9 cellular contexts compared by ENCODE assay signal in genomic region chr3:32818431-32819085, GRCh38. TPM values are rescaled to one million over a fixed set of nuclear protein-coding genes. Genes with fewer than 3 reads are reported as not detected.
DNase-seq lines count a peak whose midpoint lies in the region; ATAC-seq and TF ChIP-seq lines count a peak whose summit lies in the region.
"Had no signal": no experiment of that assay in that cellular context is flagged by ENCODE, and none has a peak within 500 bp of the region (broad histone marks: within the 10 kb centered on the region; RNA-seq: fewer than 3 reads in every experiment).

No MANE protein-coding gene starts in this region.

- H3F3A ChIP-seq in SK-N-SH (replicated peaks; ENCODE audit: insufficient read depth) (no peaks in the 10 kb centered on the region), smooth muscle cell (ENCODE audit: low read depth) (peaks cover 12% of the 10 kb centered on the region)

- ATAC-seq in SK-N-SH treated with all-trans-retinoic acid at 6 μM for 48 hours: no peak
- ATAC-seq in T-helper 17 cell: no peak
- ATAC-seq in gastroesophageal sphincter: no peak
- ATAC-seq in GM21390 (IDR thresholded peaks at IDR 0.05; ENCODE audit: unreplicated experiment): no peak
- no peak for ATAC-seq in GM21528 (IDR thresholded peaks at IDR 0.05; ENCODE audit: low FRiP score, unreplicated experiment)

- no peak for TF ChIP-seq POLR2A in gastroesophageal sphincter (IDR thresholded peaks at IDR 0.05)

- H3K4me2 ChIP-seq in SK-N-SH: no peak overlapping the region
- H3K4me2 ChIP-seq in smooth muscle cell: peak overlapping the region; percentile 98

- no peak overlapping the region for H2AFZ ChIP-seq in SK-N-SH (ENCODE audit: low read depth)
- peak overlapping the region; percentile 77 for H2AFZ ChIP-seq in smooth muscle cell (ENCODE audit: low read depth)

- H4K20me1 ChIP-seq in SK-N-SH (ENCODE audit: insufficient read depth) (no peaks in the 10 kb centered on the region), smooth muscle cell (ENCODE audit: low read depth) (no peaks in the 10 kb centered on the region)

- H3K27ac ChIP-seq in SK-N-SH (ENCODE audit: low read depth in 2 of 2, low read length in 1 of 2) (no peak overlapping the region), iPS DF 6.9 (ENCODE audit: low read length) (no peak overlapping the region), smooth muscle cell (ENCODE audit: low read depth) (no peak overlapping the region), gastroesophageal sphincter (no peak overlapping the region)

- peaks cover 71% of the 10 kb centered on the region for H3K27me3 ChIP-seq in SK-N-SH (ENCODE audit: insufficient read depth)
- H3K27me3 ChIP-seq in iPS DF 6.9 (ENCODE audit: control insufficient read depth, insufficient read depth, low read length): no peaks in the 10 kb centered on the region
- peaks cover 35% of the 10 kb centered on the region for H3K27me3 ChIP-seq in smooth muscle cell (ENCODE audit: low read depth)
- H3K27me3 ChIP-seq in gastroesophageal sphincter: peaks cover 82% of the 10 kb centered on the region

- peaks cover 37% of the 10 kb centered on the region for H3K27me3 Mint-ChIP-seq in T-helper 17 cell

- no peak for TF ChIP-seq CTCF in SK-N-SH (IDR thresholded peaks at IDR 0.05)
- no peak for TF ChIP-seq CTCF in smooth muscle cell (IDR thresholded peaks at IDR 0.05; ENCODE audit: borderline replicate concordance, insufficient read depth, poor library complexity, severe bottlenecking)
- no peak for TF ChIP-seq CTCF in gastroesophageal sphincter (IDR thresholded peaks at IDR 0.05)

- no peak for TF ChIP-seq RAD21 in SK-N-SH (IDR thresholded peaks at IDR 0.05; ENCODE audit: low read length)

- WGBS in SK-N-SH (ENCODE audit: low lambda C conversion rate): 32% methylated on average over 33 of the region's 88 CpGs
- WGBS in iPS DF 6.9 (ENCODE audit: insufficient coverage, insufficient read length): no CpG with 5 or more reads among the region's 88 CpGs
- 1% methylated on average over 53 of the region's 88 CpGs for WGBS in smooth muscle cell (ENCODE audit: low lambda C conversion rate)
- no CpG with 5 or more reads among the region's 88 CpGs for WGBS in gastroesophageal sphincter (ENCODE audit: low coverage in 1 of 2), 2 donors

- POLR2A ChIA-PET in SK-N-SH (lab: Yijun Ruan, JAX): no interaction called here

- H3K4me3 ChIP-seq in SK-N-SH (ENCODE audit: low read depth in 2 of 2, low read length in 1 of 2) (no peak overlapping the region; a peak in 1 of 4 replicates), iPS DF 6.9 (ENCODE audit: low read length) (peak overlapping the region; percentile 99), smooth muscle cell (peak overlapping the region; percentile 64), gastroesophageal sphincter (peak overlapping the region in 1 of 2 donors; percentile 49)

- H3K36me3 ChIP-seq in SK-N-SH (replicated peaks in 1 of 2; ENCODE audit: control insufficient read depth in 1 of 2, insufficient read depth in 2 of 2, low read length in 1 of 2) (no peaks in the 10 kb centered on the region), iPS DF 6.9 (ENCODE audit: control insufficient read depth, insufficient read depth, low read length) (peaks cover 30% of the 10 kb centered on the region), smooth muscle cell (ENCODE audit: low read depth) (no peaks in the 10 kb centered on the region), gastroesophageal sphincter (no peaks in the 10 kb centered on the region)

- H3K9me2 ChIP-seq in SK-N-SH: no peaks in the 10 kb centered on the region

- peaks cover 12% of the 10 kb centered on the region for H3K4me1 Mint-ChIP-seq in T-helper 17 cell

- peak overlapping the region; percentile 82 for H3K4me3 Mint-ChIP-seq in T-helper 17 cell

- DNase-seq in SK-N-SH: peak; percentile 44
- DNase-seq in T-helper 17 cell: no peak
- DNase-seq in iPS DF 6.9 (ENCODE audit: low read depth, low spot score): no peak
- no peak for DNase-seq in smooth muscle cell (lab: John Stamatoyannopoulos, UW; ENCODE audit: unreplicated experiment)

- CTCF ChIA-PET in SK-N-SH (lab: Yijun Ruan, JAX): no interaction called here

- H3K79me2 ChIP-seq in SK-N-SH (ENCODE audit: insufficient read depth) (no peaks in the 10 kb centered on the region), smooth muscle cell (ENCODE audit: low read depth) (no peaks in the 10 kb centered on the region)

- H3K4me1 ChIP-seq in SK-N-SH (ENCODE audit: control insufficient read depth in 1 of 2, insufficient read depth in 2 of 2, low read depth in 1 of 2, low read length in 1 of 2): no peaks in the 10 kb centered on the region; a peak in 1 of 4 replicates
- peaks cover 2% of the 10 kb centered on the region; the same call in 1 of the 2 replicates for H3K4me1 ChIP-seq in iPS DF 6.9 (ENCODE audit: control insufficient read depth, insufficient read depth, low read length)
- H3K4me1 ChIP-seq in smooth muscle cell (ENCODE audit: low read depth): peaks cover 33% of the 10 kb centered on the region
- H3K4me1 ChIP-seq in gastroesophageal sphincter: peaks cover 0 to 36% (median 17%) of the 10 kb centered on the region in 3 donors

- no peak overlapping the region for H3K27ac Mint-ChIP-seq in T-helper 17 cell

- TF ChIP-seq EP300 in SK-N-SH (IDR thresholded peaks at IDR 0.05; ENCODE audit: borderline replicate concordance in 1 of 2, low read depth in 1 of 2, low read length in 1 of 2) (no peak), gastroesophageal sphincter (IDR thresholded peaks at IDR 0.05) (no peak)

- no peaks in the 10 kb centered on the region for H3K36me3 Mint-ChIP-seq in T-helper 17 cell (ENCODE audit: low read depth)

- H3K9me3 ChIP-seq in SK-N-SH (no peaks in the 10 kb centered on the region), T-helper 17 cell (ENCODE audit: control insufficient read depth, low read length, poor library complexity, severe bottlenecking) (no peaks in the 10 kb centered on the region), iPS DF 6.9 (ENCODE audit: control insufficient read depth, insufficient read depth, low read length) (no peaks in the 10 kb centered on the region), smooth muscle cell (replicated peaks; ENCODE audit: low read depth) (no peaks in the 10 kb centered on the region), gastroesophageal sphincter (no peaks in the 10 kb centered on the region)

- no peak overlapping the region for H3K9ac ChIP-seq in SK-N-SH
- H3K9ac ChIP-seq in smooth muscle cell (ENCODE audit: low read depth): no peak overlapping the region

TF ChIP-seq in SK-N-SH, 30 proteins besides CTCF, POLR2A, EP300 and RAD21 (continues in another document):
- TF ChIP-seq PBX3 (IDR thresholded peaks at IDR 0.05): no peak
- no peak for TF ChIP-seq NFIC (IDR thresholded peaks at IDR 0.05; ENCODE audit: borderline replicate concordance)
- no peak for TF ChIP-seq POLR2AphosphoS5 (IDR thresholded peaks at IDR 0.05; ENCODE audit: low read depth, low read length)
- TF ChIP-seq YY1 (IDR thresholded peaks at IDR 0.05; ENCODE audit: low read depth): no peak
- TF ChIP-seq FOXM1 (IDR thresholded peaks at IDR 0.05; ENCODE audit: low read depth): no peak

TF ChIP-seq in SK-N-SH treated with all-trans-retinoic acid at 6 μM for 48 hours, 23 proteins besides CTCF, POLR2A, EP300 and RAD21:
- TF ChIP-seq ZNF8 (CRISPR knock-in tag; IDR thresholded peaks at IDR 0.05) (no peak), OSR1 (CRISPR knock-in tag; IDR thresholded peaks at IDR 0.05) (no peak), RARB (CRISPR knock-in tag; IDR thresholded peaks at IDR 0.05) (no peak), GLIS3 (CRISPR knock-in tag; IDR thresholded peaks at IDR 0.05) (no peak), ESRRG (CRISPR knock-in tag; IDR thresholded peaks at IDR 0.05) (no peak), ZNF70 (CRISPR knock-in tag; IDR thresholded peaks at IDR 0.05) (no peak), CREB5 (CRISPR knock-in tag; IDR thresholded peaks at IDR 0.05; ENCODE audit: low read depth) (no peak), SNAI2 (CRISPR knock-in tag; IDR thresholded peaks at IDR 0.05) (no peak), ZFP3 (CRISPR knock-in tag; IDR thresholded peaks at IDR 0.05) (no peak), ZC3H10 (CRISPR knock-in tag; IDR thresholded peaks at IDR 0.05) (no peak), ZFP30 (CRISPR knock-in tag; IDR thresholded peaks at IDR 0.05) (no peak), ZNF565 (CRISPR knock-in tag; conservative IDR thresholded peaks at IDR 0.05; ENCODE audit: low read depth) (no peak)
TF ChIP-seq in SK-N-SH treated with all-trans-retinoic acid at 6 μM for 48 hours: peak in this region for 0.

RNA-seq across cellular contexts. Expression of gene TRIM71, which starts 0.8 kb away (rescaled TPM):
- polyA plus RNA-seq in SK-N-SH (2012; rRNA removed) (not detected in 2 replicates), smooth muscle cell (0.19 and 0.47 TPM in 2 replicates)
- not detected in 2 replicates for polyA plus RNA-seq in SK-N-SH (2012; cell fraction: cytosol; rRNA removed)
- polyA plus RNA-seq in SK-N-SH (2012; cell fraction: nucleus; rRNA removed): not detected in 2 replicates
- total RNA-seq in T-helper 17 cell (under 1 TPM in 1 of 2 donors, not detected in 1; 0.03 TPM), smooth muscle cell (1.1 and 1.3 TPM in 2 replicates), gastroesophageal sphincter (not detected)
- polyA plus RNA-seq: esophagus had no signal

Comparison
In these comparisons a context has a peak if more than half of its experiments do, and no peak if none do; other contexts are left out.
1. H3K4me3 ChIP-seq: peak in iPS DF 6.9 (single experiment) and smooth muscle cell (single experiment); none in SK-N-SH (0 of 2).